ENCODE assay signal across 8 cellular contexts in genomic region chr16:31458073-31458834, GRCh38. TPM values are rescaled to one million over a fixed set of nuclear protein-coding genes. Genes with fewer than 3 reads are reported as not detected.
DNase-seq lines count a peak whose midpoint lies in the region; ATAC-seq and TF ChIP-seq lines count a peak whose summit lies in the region.

No MANE protein-coding gene starts in this region.

- H3K36me3 ChIP-seq in mucosa of stomach (ENCODE audit: control insufficient read depth, insufficient read depth, low read length), result no peaks in the 10 kb centered on the region
- no peaks in the 10 kb centered on the region for H3K36me3 ChIP-seq in testis (ENCODE audit: low read depth, missing control alignments)

- 3% methylated on average over 29 of the region's 42 CpGs; no CpG with 5 or more reads in 1 of the 2 donors for WGBS in testis, 2 donors

- H3K27ac Mint-ChIP-seq in effector memory CD8-positive, alpha-beta T cell, result peak overlapping the region; percentile 95 to 96

- peaks cover 24% of the 10 kb centered on the region for H3K4me1 ChIP-seq in mucosa of stomach (ENCODE audit: control insufficient read depth, insufficient read depth, low read length)
- H3K4me1 ChIP-seq in testis, result peaks cover 46% of the 10 kb centered on the region

- peak overlapping the region; percentile 81 for H3K4me3 ChIP-seq in mucosa of stomach (ENCODE audit: low read length)
- H3K4me3 ChIP-seq in testis, result peak overlapping the region; percentile 76 to 89

- peak overlapping the region; percentile 98 to 100 for H3K27ac ChIP-seq in testis

- no peaks in the 10 kb centered on the region for H3K9me3 ChIP-seq in mucosa of stomach (ENCODE audit: control insufficient read depth, low read length)
- H3K9me3 ChIP-seq in testis, result no peaks in the 10 kb centered on the region

- intact Hi-C loops in testis (cut with DNase I; ENCODE audit: low total_unique reads), result no loop called here

- H3K9me3 Mint-ChIP-seq in effector memory CD8-positive, alpha-beta T cell, result no peaks in the 10 kb centered on the region

- peak; percentile 10 for ATAC-seq in GM21528 (IDR thresholded peaks at IDR 0.05; ENCODE audit: low FRiP score, unreplicated experiment)
- ATAC-seq in effector memory CD8-positive, alpha-beta T cell (replicated peaks), result peak; percentile 30
- no peak for ATAC-seq in GM18858 (IDR thresholded peaks at IDR 0.05; ENCODE audit: unreplicated experiment)

- H3K4me1 Mint-ChIP-seq in effector memory CD8-positive, alpha-beta T cell (ENCODE audit: low read depth in 2 of 2), result peaks cover 37 to 43% of the 10 kb centered on the region in 2 donors

- no peak for TF ChIP-seq CTCF in testis (IDR thresholded peaks at IDR 0.05)

- no peak for TF ChIP-seq POLR2A in testis (IDR thresholded peaks at IDR 0.05)

- DNase-seq in DMS53 treated with DMSO at 0.1 percent for 48 hours (lab: John Stamatoyannopoulos, UW; ENCODE audit: unreplicated experiment) (peak; percentile 25), NCI-H1092 (lab: John Stamatoyannopoulos, UW) (peak; percentile 27), testis (peak; percentile 51)
- peak; percentile 41 to 62 for DNase-seq in activated CD4-positive, alpha-beta T cell treated with anti-CD3 and anti-CD28 coated beads, Interleukin-2, amount 50 U/mL, for 48 hours
- DNase-seq in effector memory CD8-positive, alpha-beta T cell, result peak; percentile 65 to 71 (median 69)

- H3K27me3 ChIP-seq in mucosa of stomach (ENCODE audit: control insufficient read depth, insufficient read depth, low read length) (no peaks in the 10 kb centered on the region), testis (no peaks in the 10 kb centered on the region)

- H3K36me3 Mint-ChIP-seq in effector memory CD8-positive, alpha-beta T cell (ENCODE audit: insufficient read depth), result peaks cover 36% of the 10 kb centered on the region

- peak overlapping the region; percentile 89 to 91 for H3K4me3 Mint-ChIP-seq in effector memory CD8-positive, alpha-beta T cell

- H3K9ac ChIP-seq in mucosa of stomach (ENCODE audit: low read length), result peak overlapping the region; percentile 89

- no peaks in the 10 kb centered on the region for H3K27me3 Mint-ChIP-seq in effector memory CD8-positive, alpha-beta T cell

RNA-seq across cellular contexts. Expression of gene ARMC5, which starts 1.0 kb away (rescaled TPM):
- 10 to 100 TPM; 19.1 to 21.3 TPM for total RNA-seq in testis
- 11.0 TPM for polyA plus RNA-seq in testis (ENCODE audit: insufficient read depth, low read depth, low replicate concordance)

RNA-seq across cellular contexts. Expression of gene TGFB1I1, which starts 13.7 kb away (rescaled TPM):
- 10 to 100 TPM; 13.6 to 28.4 TPM for total RNA-seq in testis
- polyA plus RNA-seq in testis (ENCODE audit: insufficient read depth, low read depth, low replicate concordance), result 31.7 TPM

RNA-seq across cellular contexts. Expression of gene ZNF843, which starts 15.7 kb away (rescaled TPM):
- total RNA-seq in testis, result 1 to 10 TPM; 2.4 to 3.7 TPM
- 1.1 TPM for polyA plus RNA-seq in testis (ENCODE audit: insufficient read depth, low read depth, low replicate concordance)

RNA-seq across cellular contexts. Expression of gene SLC5A2, which starts 24.7 kb away (rescaled TPM):
- total RNA-seq in testis, result 1 to 10 TPM; 5.8 to 6.9 TPM
- 18.1 TPM for polyA plus RNA-seq in testis (ENCODE audit: insufficient read depth, low read depth, low replicate concordance)

RNA-seq across cellular contexts. Expression of gene COX6A2, which starts 30.1 kb away (rescaled TPM):
- 1 to 10 TPM in 1 of 2 donors, not detected in 1; 1.4 TPM for total RNA-seq in testis
- 14.9 TPM for polyA plus RNA-seq in testis (ENCODE audit: insufficient read depth, low read depth, low replicate concordance)
